ENCODE assay signal across 8 cellular contexts in the genomic region with DNA sequence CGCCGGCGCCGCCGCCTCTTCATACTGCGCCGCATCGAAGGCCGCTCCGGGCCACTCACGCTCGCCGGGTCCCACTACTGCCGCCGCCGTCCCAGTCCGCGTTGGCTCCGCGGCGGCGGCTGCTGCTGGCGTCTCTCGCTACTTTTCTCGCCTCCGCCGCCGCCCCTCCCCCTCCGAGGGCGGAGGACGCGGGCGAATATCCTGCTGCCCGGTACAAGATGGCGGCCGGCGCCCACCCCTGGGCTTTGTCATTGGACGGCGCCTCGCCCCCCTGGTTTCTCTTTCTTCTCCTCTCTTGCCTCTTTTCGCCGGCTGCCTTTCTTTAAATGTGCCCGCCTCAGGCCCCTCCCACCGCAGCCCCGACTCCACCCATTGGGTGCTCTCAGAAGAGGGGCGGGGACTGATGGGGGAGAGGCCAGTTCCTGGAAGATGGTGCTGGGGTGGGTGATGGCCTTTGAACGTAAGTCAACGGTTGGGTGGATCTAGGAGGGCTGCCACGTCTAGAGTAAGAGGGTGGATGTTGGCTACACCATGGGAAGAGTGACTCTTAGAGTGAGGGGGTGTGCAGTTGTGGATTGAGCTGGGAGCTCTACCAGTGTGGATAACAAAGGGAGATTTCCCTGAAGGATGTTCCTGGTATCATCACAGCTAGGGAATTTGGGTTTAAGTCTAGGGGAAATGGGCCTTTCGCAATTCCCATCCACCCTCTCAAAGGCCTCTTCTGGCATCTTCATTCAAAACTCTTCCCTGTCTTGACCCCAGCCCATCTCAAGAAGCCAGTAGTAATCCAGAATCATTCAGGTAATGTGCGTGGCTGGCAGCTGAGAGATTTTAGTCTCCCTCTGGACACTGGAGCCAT. TPM values are rescaled to one million over a fixed set of nuclear protein-coding genes. Genes with fewer than 3 reads are reported as not detected.
DNase-seq lines count a peak whose midpoint lies in the region; ATAC-seq, FAIRE-seq and TF ChIP-seq lines count a peak whose summit lies in the region.

A gene (minus strand): TSS at position 297 of the 859 bp plus-strand sequence. CDS start 262 bp downstream, at position 35.

- no peak for TF ChIP-seq CTCF in AG04449 (IDR thresholded peaks at IDR 0.05; ENCODE audit: insufficient read depth, low read length, missing control alignments)
- no peak for TF ChIP-seq CTCF in keratinocyte (optimal IDR thresholded peaks at IDR 0.05 in 1 of 3, IDR thresholded peaks at IDR 0.05 in 1 of 3, conservative IDR thresholded peaks at IDR 0.05 in 1 of 3; ENCODE audit: extremely low read depth in 1 of 3, insufficient read depth in 2 of 3, low read length in 3 of 3)

- H3K9ac ChIP-seq in keratinocyte (ENCODE audit: control insufficient read depth, extremely low read depth, insufficient read depth, low read length): peak within 1 kb of the TSS; percentile 86

- no peaks in the 10 kb centered on the region for H3K27me3 ChIP-seq in keratinocyte (ENCODE audit: control insufficient read depth, extremely low read depth, insufficient read depth, low read length)

- peaks cover 8% of the 10 kb centered on the region for H3K4me1 ChIP-seq in keratinocyte (ENCODE audit: control insufficient read depth, extremely low read depth, insufficient read depth, low read length)

- H3K9me3 ChIP-seq in keratinocyte (ENCODE audit: control insufficient read depth, low read depth, low read length): no peaks in the 10 kb centered on the region

- DNase-seq in AG04449 (ENCODE audit: low read depth, low spot score) (peak; percentile 61), NCI-H345 (lab: John Stamatoyannopoulos, UW) (peak; percentile 94), keratinocyte (ENCODE audit: low read depth, low spot score) (peak; percentile 44)
- DNase-seq in activated CD4-positive, CD25-positive, alpha-beta regulatory T cell (lab: John Stamatoyannopoulos, UW): peak; percentile 76 to 83 (median 80)
- DNase-seq in central memory CD4-positive, alpha-beta T cell: peak; percentile 84
- peak; percentile 74 to 89 for DNase-seq in stimulated activated CD4-positive, alpha-beta T cell treated with anti-CD3 and anti-CD28 coated beads, Interleukin-15, amount 100 ng/mL, for 1 hour (ENCODE audit: low read depth in 1 of 2, low spot score in 1 of 2)

- POLR2A ChIA-PET in AG04449 (lab: Yijun Ruan, JAX): interaction anchor here (0.6 to 1.0 kb wide), 4 partner anchors 75 to 118 kb away, joined by 3 read pairs; no protein-coding TSS in a partner anchor

- ATAC-seq in GM18909 (IDR thresholded peaks at IDR 0.05; ENCODE audit: poor library complexity, unreplicated experiment): peak; percentile 77
- peak; percentile 71 for ATAC-seq in HG03175 (IDR thresholded peaks at IDR 0.05; ENCODE audit: unreplicated experiment)

- peak within 1 kb of the TSS; percentile 98 for H3K4me2 ChIP-seq in keratinocyte (ENCODE audit: control insufficient read depth, extremely low read depth, insufficient read depth, low read depth, low read length)

- peak within 1 kb of the TSS; percentile 98 for H2AFZ ChIP-seq in keratinocyte (ENCODE audit: control insufficient read depth, low read length)

- H3K4me3 ChIP-seq in AG04449 (ENCODE audit: low read depth, low read length) (peak within 1 kb of the TSS; percentile 83), keratinocyte (ENCODE audit: control insufficient read depth in 2 of 3, extremely low read depth in 1 of 3, insufficient read depth in 2 of 3, low read depth in 1 of 3, low read length in 3 of 3) (peak within 1 kb of the TSS; percentile 60 to 93 (median 81))

- H3K79me2 ChIP-seq in keratinocyte (ENCODE audit: control insufficient read depth, insufficient read depth, low read length): peaks cover 9% of the 10 kb centered on the region

- H3K9me1 ChIP-seq in keratinocyte (ENCODE audit: control insufficient read depth, extremely low read depth, insufficient read depth, low read length): no peaks in the 10 kb centered on the region

- H3K36me3 ChIP-seq in keratinocyte (ENCODE audit: control insufficient read depth in 2 of 2, extremely low read depth in 1 of 2, insufficient read depth in 2 of 2, low read length in 2 of 2): no peaks in the 10 kb centered on the region

- H3K27ac ChIP-seq in keratinocyte (ENCODE audit: control insufficient read depth, insufficient read depth, low read length): peak within 1 kb of the TSS; percentile 57

- no peaks in the 10 kb centered on the region for H4K20me1 ChIP-seq in keratinocyte (ENCODE audit: control insufficient read depth, extremely low read depth, insufficient read depth, low read length)

- dilution Hi-C loops in keratinocyte (cut with MboI; ENCODE audit: extremely low pct_ligation_motif_present, low sequenced_read_pairs): no loop called here

- CTCF ChIA-PET in AG04449 (lab: Yijun Ruan, JAX): interaction anchor here (0.6 to 4.7 kb wide), 32 partner anchors 10 to 484 kb away, joined by 3 to 89 read pairs (median 5); no protein-coding TSS in a partner anchor

- peak; percentile 57 for FAIRE-seq in keratinocyte (lab: Jason Lieb, UNC)

RNA-seq across cellular contexts. Expression of the gene that starts here (rescaled TPM):
- 8.3 to 10.9 TPM (median 10.6 TPM) in 3 replicates for polyA plus RNA-seq in keratinocyte
- 2.3 TPM for polyA plus RNA-seq in keratinocyte (2011; ENCODE audit: low read depth)
- polyA plus RNA-seq in keratinocyte (2011; cell fraction: cytosol; rRNA removed): 8.5 and 8.7 TPM in 2 replicates
- polyA plus RNA-seq in keratinocyte (2011; cell fraction: nucleus; rRNA removed): 9.9 and 10.5 TPM in 2 replicates
- 7.2 and 15.5 TPM in 2 replicates for polyA plus RNA-seq in keratinocyte (2012; ENCODE audit: low replicate concordance)
- 3.0 to 4.3 TPM (median 3.5 TPM) in 3 replicates for polyA minus RNA-seq in keratinocyte
- polyA minus RNA-seq in keratinocyte (2011; cell fraction: cytosol; rRNA and poly(A)+ RNA removed): 14.6 TPM
- 6.7 and 8.7 TPM in 2 replicates for polyA minus RNA-seq in keratinocyte (2011; cell fraction: nucleus; rRNA and poly(A)+ RNA removed)

Comparison
In these comparisons a context has a peak if more than half of its experiments do, and no peak if none do; other contexts are left out.
1. Peak in every context shown above with its lines: DNase-seq, ATAC-seq, H3K4me3 ChIP-seq and H3K27ac ChIP-seq.
2. DNase-seq: peak in every context shown above with its lines; median percentile 94 in NCI-H345; 84 in central memory CD4-positive, alpha-beta T cell; 82 in stimulated activated CD4-positive, alpha-beta T cell treated with anti-CD3 and anti-CD28 coated beads, Interleukin-15, amount 100 ng/mL, for 1 hour; 80 in activated CD4-positive, CD25-positive, alpha-beta regulatory T cell; 61 in AG04449; 44 in keratinocyte.